9 cellular contexts compared by ENCODE assay signal in genomic region chr19:8423821-8424223, GRCh38. TPM values are rescaled to one million over a fixed set of nuclear protein-coding genes. Genes with fewer than 3 reads are reported as not detected.
A peak's percentile ranks its signal among the peaks of the same experiment; 100 is the strongest.
DNase-seq lines count a peak whose midpoint lies in the region; ATAC-seq and TF ChIP-seq lines count a peak whose summit lies in the region.
"Had no signal": no experiment of that assay in that cellular context is flagged by ENCODE, and none has a peak within 500 bp of the region (broad histone marks: within the 10 kb centered on the region; RNA-seq: fewer than 3 reads in every experiment).

No MANE protein-coding gene starts in this region.

- H3K27me3 ChIP-seq in esophagus squamous epithelium: no peaks in the 10 kb centered on the region

- TF ChIP-seq CTCF in RWPE1 (conservative IDR thresholded peaks at IDR 0.05; ENCODE audit: low read depth) (no peak), esophagus squamous epithelium (IDR thresholded peaks at IDR 0.05) (no peak)

- CTCF ChIA-PET in RWPE1 (lab: Yijun Ruan, JAX): interaction anchor here (0.7 kb wide), 2 partner anchors 33 to 81 kb away, joined by 3 to 4 read pairs; no protein-coding TSS in a partner anchor

- peak overlapping the region; percentile 82 for H3K27ac ChIP-seq in RWPE1
- peak overlapping the region; percentile 64 to 91 (median 82) for H3K27ac ChIP-seq in esophagus squamous epithelium
- H3K27ac ChIP-seq: SK-N-MC had no signal

- peak overlapping the region in 2 of 4 donors; percentile 1 to 42 for H3K4me3 ChIP-seq in esophagus squamous epithelium
- H3K4me3 ChIP-seq: SK-N-MC had no signal

- ATAC-seq in GM21515 (IDR thresholded peaks at IDR 0.05; ENCODE audit: unreplicated experiment): no peak
- no peak for ATAC-seq in HG03457 (IDR thresholded peaks at IDR 0.05; ENCODE audit: unreplicated experiment)

- 9 to 14% methylated on average over 6 to 9 of the region's 9 CpGs for WGBS in esophagus squamous epithelium, 2 donors

- DNase-seq in HCEC 1CT (peak; percentile 99), RWPE1 (ENCODE audit: low spot score) (peak; percentile 82), esophagus squamous epithelium (lab: John Stamatoyannopoulos, UW) (no peak), myocyte (ENCODE audit: low read depth) (peak; percentile 95), NCI-H1930 (lab: John Stamatoyannopoulos, UW) (no peak), cerebellar nuclear complex (lab: John Stamatoyannopoulos, UW) (no peak)

- peaks cover 8 to 23% (median 14%) of the 10 kb centered on the region in 3 donors for H3K4me1 ChIP-seq in esophagus squamous epithelium

- POLR2A ChIA-PET in RWPE1 (lab: Yijun Ruan, JAX; ENCODE audit: low non-redundant PET): interaction anchor here (0.5 to 1.1 kb wide), 4 partner anchors 11 to 333 kb away, joined by 3 to 4 read pairs (median 3); partner anchors contain the start of gene MARCHF2

- peaks cover 0 to 38% (median 0%) of the 10 kb centered on the region in 3 donors for H3K36me3 ChIP-seq in esophagus squamous epithelium

- TF ChIP-seq POLR2A in esophagus squamous epithelium (IDR thresholded peaks at IDR 0.05): peak in 1 of 4 donors; percentile 19

- intact Hi-C loops in esophagus squamous epithelium (cut with DNase I): no loop called here

- no peaks in the 10 kb centered on the region for H3K9me3 ChIP-seq in esophagus squamous epithelium

RNA-seq across cellular contexts. Expression of gene MARCHF2, which starts 10.7 kb away (rescaled TPM):
- total RNA-seq in esophagus squamous epithelium (10 to 100 TPM; 34.5 to 78.9 (median 61.7) TPM), myocyte (60.6 and 91.3 TPM in 2 replicates)
- 46.5 TPM for polyA plus RNA-seq in myocyte (2012)

RNA-seq across cellular contexts. Expression of gene HNRNPM, which starts 21.0 kb away (rescaled TPM):
- total RNA-seq in esophagus squamous epithelium (100 to 1,000 TPM; 102 to 162 (median 128) TPM), myocyte (38.5 and 43.6 TPM in 2 replicates)
- polyA plus RNA-seq in myocyte (2012): 89.3 TPM

RNA-seq across cellular contexts. Expression of gene RAB11B, which starts 33.7 kb away (rescaled TPM):
- total RNA-seq in esophagus squamous epithelium (10 to 100 TPM; 11.3 to 44.0 (median 26.0) TPM), myocyte (10.0 and 12.5 TPM in 2 replicates)
- 138 TPM for polyA plus RNA-seq in myocyte (2012)

RNA-seq across cellular contexts. Expression of gene ANGPTL4, which starts 59.9 kb away (rescaled TPM):
- total RNA-seq in esophagus squamous epithelium (10 to 100 TPM; 17.0 to 37.1 (median 19.2) TPM), myocyte (0.57 TPM in 1 of 2 replicates, not detected in the other)
- polyA plus RNA-seq in myocyte (2012): 2.5 TPM

Comparison
In these comparisons a context has a peak if more than half of its experiments do, and no peak if none do; other contexts are left out.
1. DNase-seq: peak in HCEC 1CT (single experiment), RWPE1 (single experiment) and myocyte (single experiment); none in esophagus squamous epithelium (single experiment), NCI-H1930 (0 of 2) and cerebellar nuclear complex (0 of 2).